In genomic region chr21:45333583-45334121, GRCh38 we compare ENCODE assay signal across 20 cellular contexts. TPM values are rescaled to one million over a fixed set of nuclear protein-coding genes. Genes with fewer than 3 reads are reported as not detected.
DNase-seq lines count a peak whose midpoint lies in the region; ATAC-seq, FAIRE-seq and TF ChIP-seq lines count a peak whose summit lies in the region.
"Had no signal": no experiment of that assay in that cellular context is flagged by ENCODE, and none has a peak within 500 bp of the region (broad histone marks: within the 10 kb centered on the region; RNA-seq: fewer than 3 reads in every experiment).

No MANE protein-coding gene starts in this region.

- H3K9me3 ChIP-seq in A549 = no peaks in the 10 kb centered on the region
- H3K9me3 ChIP-seq in HEK293 (ENCODE audit: control insufficient read depth, insufficient read depth, low read depth, low read length) = no peaks in the 10 kb centered on the region
- H3K9me3 ChIP-seq: colonic mucosa, right lobe of liver, upper lobe of left lung had no signal

- ATAC-seq in A549 (no peak), HG03565 (IDR thresholded peaks at IDR 0.05; ENCODE audit: unreplicated experiment) (no peak), GM21423 (IDR thresholded peaks at IDR 0.05; ENCODE audit: unreplicated experiment) (no peak)
- ATAC-seq in stimulated activated memory B cell treated with anti-CD40 and anti-IgM and Interleukin-4, amounts not matched to agents 10 μg/mL and 1 μg/mL and 100 μg/mL, for 72 hours = no peak
- ATAC-seq: left lobe of liver; naive thymus-derived CD4-positive, alpha-beta T cell; right lobe of liver; stimulated activated effector memory CD8-positive, alpha-beta T cell treated with anti-CD3 and anti-CD28 coated beads, Interleukin-12 subunit alpha, Interleukin-12 subunit beta, amount 100 ng/mL, for 72 hours had no signal

- TF ChIP-seq CTCF in A549 (IDR thresholded peaks at IDR 0.05) = no peak
- TF ChIP-seq CTCF in HEK293 (tag by site-specific recombination; IDR thresholded peaks at IDR 0.05) = no peak
- no peak for TF ChIP-seq CTCF in bronchial epithelial cell (IDR thresholded peaks at IDR 0.05; ENCODE audit: insufficient read depth, low read length, severe bottlenecking)
- no peak for TF ChIP-seq CTCF in nephron (IDR thresholded peaks at IDR 0.05; ENCODE audit: unreplicated experiment in 3 of 3)

- peaks cover 63% of the 10 kb centered on the region for H3K4me1 ChIP-seq in A549
- peaks cover 4% of the 10 kb centered on the region; the same call in 1 of the 2 replicates for H3K4me1 ChIP-seq in HEK293 (ENCODE audit: control insufficient read depth, insufficient read depth, low read length)
- H3K4me1 ChIP-seq: colonic mucosa had no signal

- peaks cover 33% of the 10 kb centered on the region for H3K4me1 Mint-ChIP-seq in nephron
- H3K4me1 Mint-ChIP-seq in stimulated activated memory B cell treated with anti-CD40 and anti-IgM and Interleukin-4, amounts not matched to agents 10 μg/mL and 1 μg/mL and 100 μg/mL, for 72 hours = no peaks in the 10 kb centered on the region
- H3K4me1 Mint-ChIP-seq: stimulated activated effector memory CD8-positive, alpha-beta T cell treated with anti-CD3 and anti-CD28 coated beads, Interleukin-12 subunit alpha, Interleukin-12 subunit beta, amount 100 ng/mL, for 72 hours had no signal

- peaks cover 11% of the 10 kb centered on the region for H3K27me3 Mint-ChIP-seq in nephron (ENCODE audit: low read depth)
- H3K27me3 Mint-ChIP-seq in stimulated activated memory B cell treated with anti-CD40 and anti-IgM and Interleukin-4, amounts not matched to agents 10 μg/mL and 1 μg/mL and 100 μg/mL, for 72 hours = peaks cover 51% of the 10 kb centered on the region
- H3K27me3 Mint-ChIP-seq: activated T-cell treated with anti-CD3 and anti-CD28 coated beads, Interleukin-2, amount 50 U/mL, for 24 hours had no signal

- no peaks in the 10 kb centered on the region for H3K36me3 Mint-ChIP-seq in nephron (ENCODE audit: low read depth)
- H3K36me3 Mint-ChIP-seq in stimulated activated memory B cell treated with anti-CD40 and anti-IgM and Interleukin-4, amounts not matched to agents 10 μg/mL and 1 μg/mL and 100 μg/mL, for 72 hours = no peaks in the 10 kb centered on the region
- H3K36me3 Mint-ChIP-seq: naive thymus-derived CD4-positive, alpha-beta T cell; stimulated activated effector memory CD8-positive, alpha-beta T cell treated with anti-CD3 and anti-CD28 coated beads, Interleukin-12 subunit alpha, Interleukin-12 subunit beta, amount 100 ng/mL, for 72 hours had no signal

- H3K4me3 ChIP-seq in A549 (no peak overlapping the region), HEK293 (ENCODE audit: low read depth, low read length) (no peak overlapping the region), bronchial epithelial cell (ENCODE audit: low read depth, low read length) (no peak overlapping the region)
- H3K4me3 ChIP-seq: colonic mucosa, right lobe of liver, upper lobe of left lung had no signal

- no peak for TF ChIP-seq RAD21 in A549 (conservative IDR thresholded peaks at IDR 0.05 in 1 of 2, IDR thresholded peaks at IDR 0.05 in 1 of 2)

- peak overlapping the region; percentile 50 to 81 (median 68) for H3K27ac Mint-ChIP-seq in nephron
- H3K27ac Mint-ChIP-seq in stimulated activated memory B cell treated with anti-CD40 and anti-IgM and Interleukin-4, amounts not matched to agents 10 μg/mL and 1 μg/mL and 100 μg/mL, for 72 hours = no peak overlapping the region
- H3K27ac Mint-ChIP-seq: activated T-cell treated with anti-CD3 and anti-CD28 coated beads, Interleukin-2, amount 50 U/mL, for 24 hours; stimulated activated effector memory CD8-positive, alpha-beta T cell treated with anti-CD3 and anti-CD28 coated beads, Interleukin-12 subunit alpha, Interleukin-12 subunit beta, amount 100 ng/mL, for 72 hours; T-helper 1 cell treated with Interleukin-12 subunit alpha and Interleukin-12 subunit beta and Interleukin-4 antibody, amounts not matched to agents 30 μg/mL and 1 μg/mL, for 36 hours had no signal

- H3K36me3 ChIP-seq in HEK293 (ENCODE audit: control insufficient read depth in 2 of 2, insufficient read depth in 1 of 2, low read length in 2 of 2) (no peaks in the 10 kb centered on the region), bronchial epithelial cell (ENCODE audit: control insufficient read depth, insufficient read depth, low read length) (no peaks in the 10 kb centered on the region)
- H3K36me3 ChIP-seq: colonic mucosa, right lobe of liver, upper lobe of left lung had no signal

- H3K27me3 ChIP-seq in bronchial epithelial cell (ENCODE audit: control insufficient read depth, insufficient read depth, low read length) = no peaks in the 10 kb centered on the region
- H3K27me3 ChIP-seq: colonic mucosa, right lobe of liver, upper lobe of left lung had no signal

- TF ChIP-seq POLR2A in A549 (IDR thresholded peaks at IDR 0.05; ENCODE audit: low read length) = no peak

- peak overlapping the region; percentile 97 to 100 for H3K27ac ChIP-seq in A549
- H3K27ac ChIP-seq in HEK293 (ENCODE audit: extremely low read depth, low read depth, low read length) = no peak overlapping the region
- H3K27ac ChIP-seq: colonic mucosa, right lobe of liver, upper lobe of left lung had no signal

- TF ChIP-seq EP300 in A549 (IDR thresholded peaks at IDR 0.05) = no peak

- CTCF ChIA-PET in A549 (lab: Yijun Ruan, JAX) (no interaction called here), HEK293 (lab: Yijun Ruan, JAX) (interaction anchor here (0.7 to 0.9 kb wide), 2 partner anchors 25 to 206 kb away, joined by 3 to 4 read pairs; no protein-coding TSS in a partner anchor)

- DNase-seq in A549 (ENCODE audit: low read depth in 1 of 2, low spot score in 1 of 2) (no peak), bronchial epithelial cell (ENCODE audit: low read depth) (peak; percentile 45), mesenteric fat pad (ENCODE audit: low spot score) (no peak)
- DNase-seq: activated T-cell treated with anti-CD3 and anti-CD28 coated beads, Interleukin-2, amount 50 U/mL, for 24 hours; AML-193; colonic mucosa; DMS153; naive thymus-derived CD4-positive, alpha-beta T cell; NCI-H2081; NCI-H748 treated with DMSO at 0.1 percent for 48 hours had no signal

- 65% methylated on average over 17 of the region's 18 CpGs for WGBS in A549 (ENCODE audit: missing lambda C conversion rate)

- no peak overlapping the region for H3K4me3 Mint-ChIP-seq in nephron
- no peak overlapping the region for H3K4me3 Mint-ChIP-seq in stimulated activated memory B cell treated with anti-CD40 and anti-IgM and Interleukin-4, amounts not matched to agents 10 μg/mL and 1 μg/mL and 100 μg/mL, for 72 hours
- H3K4me3 Mint-ChIP-seq: activated T-cell treated with anti-CD3 and anti-CD28 coated beads, Interleukin-2, amount 50 U/mL, for 24 hours; naive thymus-derived CD4-positive, alpha-beta T cell; stimulated activated effector memory CD8-positive, alpha-beta T cell treated with anti-CD3 and anti-CD28 coated beads, Interleukin-12 subunit alpha, Interleukin-12 subunit beta, amount 100 ng/mL, for 72 hours; T-helper 1 cell treated with Interleukin-12 subunit alpha and Interleukin-12 subunit beta and Interleukin-4 antibody, amounts not matched to agents 30 μg/mL and 1 μg/mL, for 36 hours had no signal

- H3K9me3 Mint-ChIP-seq in nephron = no peaks in the 10 kb centered on the region
- no peaks in the 10 kb centered on the region for H3K9me3 Mint-ChIP-seq in stimulated activated memory B cell treated with anti-CD40 and anti-IgM and Interleukin-4, amounts not matched to agents 10 μg/mL and 1 μg/mL and 100 μg/mL, for 72 hours
- H3K9me3 Mint-ChIP-seq: activated T-cell treated with anti-CD3 and anti-CD28 coated beads, Interleukin-2, amount 50 U/mL, for 24 hours; naive thymus-derived CD4-positive, alpha-beta T cell; stimulated activated effector memory CD8-positive, alpha-beta T cell treated with anti-CD3 and anti-CD28 coated beads, Interleukin-12 subunit alpha, Interleukin-12 subunit beta, amount 100 ng/mL, for 72 hours; T-helper 1 cell treated with Interleukin-12 subunit alpha and Interleukin-12 subunit beta and Interleukin-4 antibody, amounts not matched to agents 30 μg/mL and 1 μg/mL, for 36 hours had no signal

- no peak for FAIRE-seq in A549 (lab: Jason Lieb, UNC)
- FAIRE-seq in bronchial epithelial cell (lab: Jason Lieb, UNC) = no peak

- POLR2A ChIA-PET in A549 (lab: Yijun Ruan, JAX) (no interaction called here), HEK293 (lab: Yijun Ruan, JAX) (interaction anchor here (1.4 kb wide), 1 partner anchor 10 kb away, joined by 3 read pairs; no protein-coding TSS in a partner anchor)

- H3K4me2 ChIP-seq in A549 = no peak overlapping the region

TF ChIP-seq in A549, 52 proteins besides CTCF, POLR2A, EP300 and RAD21:
- no peak for TF ChIP-seq GATA3 (IDR thresholded peaks at IDR 0.05; ENCODE audit: borderline replicate concordance)
TF ChIP-seq in A549: peak in this region for 0.

TF ChIP-seq in HEK293, 187 proteins besides CTCF, POLR2A, EP300 and RAD21 (continues in another document):
- TF ChIP-seq ZNF510 (tag by site-specific recombination; IDR thresholded peaks at IDR 0.05; ENCODE audit: insufficient replicate concordance) (no peak), ZSCAN18 (tag by site-specific recombination; IDR thresholded peaks at IDR 0.05) (no peak)

RNA-seq across cellular contexts. Expression of gene POFUT2, which starts 46.0 kb away (rescaled TPM):
- 10.5 and 10.7 TPM in 2 replicates for polyA plus RNA-seq in A549 (2011; rRNA removed)
- 10.3 and 12.3 TPM in 2 replicates for polyA plus RNA-seq in A549 (2012; cell fraction: cytosol; rRNA removed)
- 53.6 and 61.8 TPM in 2 replicates for polyA plus RNA-seq in A549 (2012; cell fraction: nucleus; rRNA removed)
- 14.7 to 16.6 TPM (median 16.1 TPM) in 3 replicates for polyA plus RNA-seq in A549 (2017; fragmentation: RNase III; extraction: RNeasy Plus Mini Kit Qiagen cat#74134 plus additional on column Dnase treatment)
- 6.4 and 11.6 TPM in 2 replicates for polyA minus RNA-seq in A549 (2011; rRNA and poly(A)+ RNA removed)
- total RNA-seq in bronchial epithelial cell = 8.6 and 9.0 TPM in 2 replicates
- total RNA-seq in mesenteric fat pad = 29.6 TPM
